ENCODE assay signal across 1 cellular context in the genomic region with DNA sequence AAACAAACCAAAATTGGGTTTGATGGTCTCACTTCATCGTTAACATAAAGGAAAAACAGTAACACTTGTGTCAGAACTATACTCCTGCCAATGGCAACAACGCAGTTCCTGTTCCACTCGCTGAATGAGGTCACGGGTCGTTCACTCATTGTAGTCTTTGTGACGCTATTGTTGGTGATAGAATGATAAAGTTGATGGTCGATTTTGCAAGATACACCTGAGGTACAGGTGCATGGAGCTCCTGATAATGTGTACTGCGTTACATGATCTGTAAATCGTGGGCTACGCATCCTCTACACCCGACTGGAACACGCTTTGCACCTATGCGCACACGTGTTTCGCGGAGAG.
TF ChIP-seq lines count a peak whose summit lies in the region.

No MANE protein-coding gene starts in this region.

TF ChIP-seq in HCT116, 20 proteins besides CTCF, POLR2A, EP300 and RAD21 (continued from another document):
- TF ChIP-seq, protein P1, sequence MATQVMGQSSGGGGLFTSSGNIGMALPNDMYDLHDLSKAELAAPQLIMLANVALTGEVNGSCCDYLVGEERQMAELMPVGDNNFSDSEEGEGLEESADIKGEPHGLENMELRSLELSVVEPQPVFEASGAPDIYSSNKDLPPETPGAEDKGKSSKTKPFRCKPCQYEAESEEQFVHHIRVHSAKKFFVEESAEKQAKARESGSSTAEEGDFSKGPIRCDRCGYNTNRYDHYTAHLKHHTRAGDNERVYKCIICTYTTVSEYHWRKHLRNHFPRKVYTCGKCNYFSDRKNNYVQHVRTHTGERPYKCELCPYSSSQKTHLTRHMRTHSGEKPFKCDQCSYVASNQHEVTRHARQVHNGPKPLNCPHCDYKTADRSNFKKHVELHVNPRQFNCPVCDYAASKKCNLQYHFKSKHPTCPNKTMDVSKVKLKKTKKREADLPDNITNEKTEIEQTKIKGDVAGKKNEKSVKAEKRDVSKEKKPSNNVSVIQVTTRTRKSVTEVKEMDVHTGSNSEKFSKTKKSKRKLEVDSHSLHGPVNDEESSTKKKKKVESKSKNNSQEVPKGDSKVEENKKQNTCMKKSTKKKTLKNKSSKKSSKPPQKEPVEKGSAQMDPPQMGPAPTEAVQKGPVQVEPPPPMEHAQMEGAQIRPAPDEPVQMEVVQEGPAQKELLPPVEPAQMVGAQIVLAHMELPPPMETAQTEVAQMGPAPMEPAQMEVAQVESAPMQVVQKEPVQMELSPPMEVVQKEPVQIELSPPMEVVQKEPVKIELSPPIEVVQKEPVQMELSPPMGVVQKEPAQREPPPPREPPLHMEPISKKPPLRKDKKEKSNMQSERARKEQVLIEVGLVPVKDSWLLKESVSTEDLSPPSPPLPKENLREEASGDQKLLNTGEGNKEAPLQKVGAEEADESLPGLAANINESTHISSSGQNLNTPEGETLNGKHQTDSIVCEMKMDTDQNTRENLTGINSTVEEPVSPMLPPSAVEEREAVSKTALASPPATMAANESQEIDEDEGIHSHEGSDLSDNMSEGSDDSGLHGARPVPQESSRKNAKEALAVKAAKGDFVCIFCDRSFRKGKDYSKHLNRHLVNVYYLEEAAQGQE (IDR thresholded peaks at IDR 0.05; ENCODE audit: low read depth): no peak
- TF ChIP-seq SP1 (IDR thresholded peaks at IDR 0.05; ENCODE audit: low read depth) (no peak), SRF (IDR thresholded peaks at IDR 0.05; ENCODE audit: low read depth) (no peak), SIN3A (IDR thresholded peaks at IDR 0.05; ENCODE audit: low read depth) (no peak), ZNF274 (IDR thresholded peaks at IDR 0.05; ENCODE audit: low read depth, low read length) (no peak), EZH2 (IDR thresholded peaks at IDR 0.05) (no peak)
- TF ChIP-seq, protein P2, sequence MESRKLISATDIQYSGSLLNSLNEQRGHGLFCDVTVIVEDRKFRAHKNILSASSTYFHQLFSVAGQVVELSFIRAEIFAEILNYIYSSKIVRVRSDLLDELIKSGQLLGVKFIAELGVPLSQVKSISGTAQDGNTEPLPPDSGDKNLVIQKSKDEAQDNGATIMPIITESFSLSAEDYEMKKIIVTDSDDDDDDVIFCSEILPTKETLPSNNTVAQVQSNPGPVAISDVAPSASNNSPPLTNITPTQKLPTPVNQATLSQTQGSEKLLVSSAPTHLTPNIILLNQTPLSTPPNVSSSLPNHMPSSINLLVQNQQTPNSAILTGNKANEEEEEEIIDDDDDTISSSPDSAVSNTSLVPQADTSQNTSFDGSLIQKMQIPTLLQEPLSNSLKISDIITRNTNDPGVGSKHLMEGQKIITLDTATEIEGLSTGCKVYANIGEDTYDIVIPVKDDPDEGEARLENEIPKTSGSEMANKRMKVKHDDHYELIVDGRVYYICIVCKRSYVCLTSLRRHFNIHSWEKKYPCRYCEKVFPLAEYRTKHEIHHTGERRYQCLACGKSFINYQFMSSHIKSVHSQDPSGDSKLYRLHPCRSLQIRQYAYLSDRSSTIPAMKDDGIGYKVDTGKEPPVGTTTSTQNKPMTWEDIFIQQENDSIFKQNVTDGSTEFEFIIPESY (IDR thresholded peaks at IDR 0.05; ENCODE audit: extremely low read depth, insufficient replicate concordance, low read length): no peak
